ENCODE assay signal across 28 cellular contexts in genomic region chr7:156119771-156120170, GRCh38.
"Had no signal": no experiment of that assay in that cellular context is flagged by ENCODE, and none has a peak within 500 bp of the region (broad histone marks: within the 10 kb centered on the region; RNA-seq: fewer than 3 reads in every experiment).

No MANE protein-coding gene starts in this region.

- H3K36me3 ChIP-seq: colonic mucosa, esophagus muscularis mucosa, esophagus squamous epithelium, gastrocnemius medialis, gastroesophageal sphincter, heart left ventricle, heart right ventricle had no signal

- DNase-seq: colonic mucosa; cortex of kidney; dermis blood vessel endothelial cell; dorsolateral prefrontal cortex; effector CD4-positive, alpha-beta T cell; effector CD8-positive, alpha-beta T cell; effector memory CD4-positive, alpha-beta T cell; effector memory CD8-positive, alpha-beta T cell; erythroblast; esophagus squamous epithelium; foreskin fibroblast; foreskin keratinocyte; foreskin melanocyte; gastrocnemius medialis; glutamatergic neuron; heart left ventricle; heart right ventricle had no signal

- H3K27ac Mint-ChIP-seq: dendritic cell treated with granulocyte-macrophage colony-stimulating factor and Interleukin-4, amounts not matched to agents 40 ng/mL and 50 ng/mL, for 4 days; effector memory CD8-positive, alpha-beta T cell; endodermal cell had no signal

- H3K4me3 ChIP-seq: colonic mucosa, coronary artery, dorsolateral prefrontal cortex, esophagus muscularis mucosa, esophagus squamous epithelium, gastrocnemius medialis, gastroesophageal sphincter, heart left ventricle, heart right ventricle had no signal

- H3K4me1 ChIP-seq: colonic mucosa, esophagus muscularis mucosa, esophagus squamous epithelium, foreskin keratinocyte, gastrocnemius medialis, gastroesophageal sphincter, heart left ventricle, heart right ventricle had no signal

- H3K9me3 ChIP-seq: colonic mucosa, esophagus muscularis mucosa, esophagus squamous epithelium, gastrocnemius medialis, gastroesophageal sphincter, heart left ventricle, heart right ventricle had no signal

- ATAC-seq: effector memory CD8-positive, alpha-beta T cell; esophagus mucosa; foreskin keratinocyte; gastrocnemius medialis; gastroesophageal sphincter; heart left ventricle; heart right ventricle had no signal

- H3K27me3 ChIP-seq: colonic mucosa, foreskin keratinocyte, gastrocnemius medialis, heart left ventricle had no signal

- H3K27ac ChIP-seq: colonic mucosa, coronary artery, dorsolateral prefrontal cortex, epithelial cell of prostate, esophagus muscularis mucosa, esophagus squamous epithelium, foreskin keratinocyte, gastrocnemius medialis, gastroesophageal sphincter, heart left ventricle, heart right ventricle had no signal

- H3K4me3 Mint-ChIP-seq: dendritic cell treated with granulocyte-macrophage colony-stimulating factor and Interleukin-4, amounts not matched to agents 40 ng/mL and 50 ng/mL, for 4 days; effector memory CD8-positive, alpha-beta T cell; endodermal cell had no signal

- H3K4me1 Mint-ChIP-seq: endodermal cell had no signal

- FAIRE-seq: colon, endometrium, endothelial cell of umbilical vein, frontal cortex had no signal

- H3K9me3 Mint-ChIP-seq: dendritic cell treated with granulocyte-macrophage colony-stimulating factor and Interleukin-4, amounts not matched to agents 40 ng/mL and 50 ng/mL, for 4 days; effector memory CD8-positive, alpha-beta T cell; endodermal cell had no signal
